ENCODE assay signal across 11 cellular contexts in genomic region chr14:52220924-52221802, GRCh38. TPM values are rescaled to one million over a fixed set of nuclear protein-coding genes. Genes with fewer than 3 reads are reported as not detected.
DNase-seq lines count a peak whose midpoint lies in the region; ATAC-seq and TF ChIP-seq lines count a peak whose summit lies in the region.
"Had no signal": no experiment of that assay in that cellular context is flagged by ENCODE, and none has a peak within 500 bp of the region (broad histone marks: within the 10 kb centered on the region; RNA-seq: fewer than 3 reads in every experiment).

No MANE protein-coding gene starts in this region.

- ATAC-seq in sciatic nerve (peak; percentile 17), HG02938 (IDR thresholded peaks at IDR 0.05; ENCODE audit: unreplicated experiment) (no peak), GM21423 (IDR thresholded peaks at IDR 0.05; ENCODE audit: unreplicated experiment) (no peak)

- H3K4me3 ChIP-seq in GM12865 (ENCODE audit: low read depth, low read length): no peak overlapping the region; the same call in 1 of the 2 replicates
- H3K4me3 ChIP-seq: GM23248, SJSA1 had no signal

- TF ChIP-seq CTCF in GM12865 (IDR thresholded peaks at IDR 0.05; ENCODE audit: insufficient read depth, low read depth, low read length, missing control alignments): no peak

- DNase-seq in GM12865 (ENCODE audit: low read depth): peak; percentile 7
- peak; percentile 4 for DNase-seq in MV-4-11 (lab: John Stamatoyannopoulos, UW)
- peak; percentile 4 for DNase-seq in dermis blood vessel endothelial cell
- DNase-seq in sciatic nerve (ENCODE audit: low spot score): no peak
- no peak for DNase-seq in anterior cingulate cortex (lab: John Stamatoyannopoulos, UW)
- no peak for DNase-seq in SW 1271 (lab: John Stamatoyannopoulos, UW)
- DNase-seq: activated gamma-delta T cell, GM23248 had no signal

- intact Hi-C loops in sciatic nerve (cut with DNase I): no loop called here

RNA-seq across cellular contexts. Expression of gene PTGDR, which starts 46.3 kb away (rescaled TPM):
- total RNA-seq in dermis blood vessel endothelial cell: not detected in 2 replicates
- total RNA-seq in sciatic nerve: 4.2 TPM
- total RNA-seq: GM23248, SJSA1 had no signal

Comparison
In these comparisons a context has a peak if more than half of its experiments do, and no peak if none do; other contexts are left out.
1. DNase-seq: peak in GM12865 (single experiment), MV-4-11 (single experiment) and dermis blood vessel endothelial cell (single experiment); none in sciatic nerve (single experiment), anterior cingulate cortex (0 of 58) and SW 1271 (0 of 2).